16 cellular contexts compared by ENCODE assay signal in genomic region chr7:27239780-27240731, GRCh38. TPM values are rescaled to one million over a fixed set of nuclear protein-coding genes. Genes with fewer than 3 reads are reported as not detected.
A peak's percentile ranks its signal among the peaks of the same experiment; 100 is the strongest.
DNase-seq lines count a peak whose midpoint lies in the region; ATAC-seq and TF ChIP-seq lines count a peak whose summit lies in the region.
"Had no signal": no experiment of that assay in that cellular context is flagged by ENCODE, and none has a peak within 500 bp of the region (broad histone marks: within the 10 kb centered on the region; RNA-seq: fewer than 3 reads in every experiment).

No MANE protein-coding gene starts in this region.

- ATAC-seq in heart left ventricle (peak in 1 of 4 donors; percentile 10), Right ventricle myocardium superior (ENCODE audit: poor library complexity) (no peak), WTC11 (no peak), naive B cell (ENCODE audit: low read depth in 2 of 2) (peak in 1 of 2 donors; percentile 30), thoracic aorta (ENCODE audit: insufficient number of reproducible peaks, low FRiP score, low read depth) (no peak)
- no peak for ATAC-seq in activated CD4-positive, CD25-positive, alpha-beta regulatory T cell treated with anti-CD3 and anti-CD28 coated beads, Interleukin-2, amount 50 U/mL, for 24 hours
- ATAC-seq: HCT116 had no signal

- peaks cover 58% of the 10 kb centered on the region for H3K4me1 Mint-ChIP-seq in WTC11
- peaks cover 25 to 38% (median 30%) of the 10 kb centered on the region in 3 donors for H3K4me1 Mint-ChIP-seq in naive B cell

- H3K27me3 Mint-ChIP-seq in WTC11 (ENCODE audit: low read depth) = peaks cover 100% of the 10 kb centered on the region
- H3K27me3 Mint-ChIP-seq in naive B cell = peaks cover 62 to 93% (median 89%) of the 10 kb centered on the region in 3 donors

- TF ChIP-seq CTCF in heart left ventricle (IDR thresholded peaks at IDR 0.05) (no peak), WTC11 (IDR thresholded peaks at IDR 0.05) (no peak), thoracic aorta (IDR thresholded peaks at IDR 0.05) (no peak), brain microvascular endothelial cell (IDR thresholded peaks at IDR 0.05; ENCODE audit: low read depth, low read length, missing control alignments) (no peak)

- H3K9me3 Mint-ChIP-seq in WTC11 (no peaks in the 10 kb centered on the region), naive B cell (peaks cover 0 to 17% (median 5%) of the 10 kb centered on the region in 7 donors)

- H3K36me3 Mint-ChIP-seq in WTC11 (no peaks in the 10 kb centered on the region), naive B cell (peaks cover 0 to 4% of the 10 kb centered on the region in 2 donors)

- 3 to 6% (median 5%) methylated on average over 33 of the region's 33 CpGs for WGBS in heart left ventricle, 4 donors

- H3K27me3 ChIP-seq in heart left ventricle (peaks cover 74 to 100% (median 99%) of the 10 kb centered on the region in 9 donors), thoracic aorta (replicated peaks; ENCODE audit: insufficient read depth) (peaks cover 46% of the 10 kb centered on the region), brain microvascular endothelial cell (replicated peaks) (peaks cover 91% of the 10 kb centered on the region)

- H3K27ac Mint-ChIP-seq in WTC11 (no peak overlapping the region), naive B cell (peak overlapping the region in 3 of 6 donors; percentile 16 to 93 (median 73))

- intact Hi-C loops in heart left ventricle (cut with DNase I) = no loop called here
- intact Hi-C loops in Right ventricle myocardium superior (cut with DNase I) = no loop called here

- no peaks in the 10 kb centered on the region for H3K9me3 ChIP-seq in heart left ventricle
- no peaks in the 10 kb centered on the region for H3K9me3 ChIP-seq in thoracic aorta

- no peak for TF ChIP-seq POLR2A in heart left ventricle (IDR thresholded peaks at IDR 0.05)

- peak overlapping the region in 10 of 12 donors; percentile 11 to 46 (median 28) for H3K4me3 ChIP-seq in heart left ventricle
- H3K4me3 ChIP-seq in thoracic aorta = peak overlapping the region; percentile 33
- no peak overlapping the region for H3K4me3 ChIP-seq in brain microvascular endothelial cell (ENCODE audit: low read depth, low read length)

- in situ Hi-C loops in brain microvascular endothelial cell (cut with HindIII; ENCODE audit: low pct_ligation_motif_present, low sequenced_read_pairs) = no loop called here

- H3K4me1 ChIP-seq in heart left ventricle (peaks cover 0 to 52% (median 25%) of the 10 kb centered on the region in 12 donors), thoracic aorta (ENCODE audit: control insufficient read depth in 1 of 2, low read depth in 2 of 2) (peaks cover 13 to 35% of the 10 kb centered on the region in 2 donors)

- no peak for DNase-seq in heart left ventricle
- DNase-seq in Right ventricle myocardium superior = no peak
- DNase-seq in WTC11 (ENCODE audit: low spot score) = no peak
- DNase-seq in naive B cell = no peak
- no peak for DNase-seq in thoracic aorta (ENCODE audit: low spot score)
- DNase-seq in brain microvascular endothelial cell = no peak
- DNase-seq in medulla oblongata (ENCODE audit: extremely low spot score) = no peak
- DNase-seq: activated CD4-positive, alpha-beta T cell treated with anti-CD3 and anti-CD28 coated beads, Interleukin-2, amount 50 U/mL, for 4 hours; activated naive CD4-positive, alpha-beta T cell treated with anti-CD3 and anti-CD28 coated beads, Interleukin-2, amount 50 U/mL, for 16 hours; AML-193; NCI-H1048; nucleus accumbens; stimulated activated CD4-positive, alpha-beta T cell treated with anti-CD3 and anti-CD28 coated beads, Interleukin-2, amount 100 ng/mL, for 24 hours had no signal

- CTCF ChIA-PET in WTC11 (lab: Charles Lee) = interaction anchor here (0.6 to 3.8 kb wide), 9 partner anchors 30 to 855 kb away, joined by 3 to 19 read pairs (median 4); partner anchors contain the start of gene HOXA13

- H3K4me3 Mint-ChIP-seq in WTC11 = peak overlapping the region; percentile 31
- H3K4me3 Mint-ChIP-seq in naive B cell = peak overlapping the region in 5 of 8 donors; percentile 25 to 87 (median 52)

- POLR2A ChIA-PET in WTC11 (lab: Charles Lee) = no interaction called here

- no peaks in the 10 kb centered on the region for H3K36me3 ChIP-seq in heart left ventricle
- no peaks in the 10 kb centered on the region for H3K36me3 ChIP-seq in thoracic aorta
- H3K36me3 ChIP-seq in brain microvascular endothelial cell (replicated peaks) = no peaks in the 10 kb centered on the region

- H3K27ac ChIP-seq in heart left ventricle (no peak overlapping the region), thoracic aorta (no peak overlapping the region), brain microvascular endothelial cell (no peak overlapping the region)

TF ChIP-seq in WTC11, 78 proteins besides CTCF, POLR2A, EP300 and RAD21 (continues in another document):
- no peak for TF ChIP-seq CDX4 (CRISPR knock-in tag; IDR thresholded peaks at IDR 0.05; ENCODE audit: borderline replicate concordance)
- TF ChIP-seq ZMAT4 (CRISPR knock-in tag; IDR thresholded peaks at IDR 0.05) = no peak
- TF ChIP-seq RELA (CRISPR knock-in tag; IDR thresholded peaks at IDR 0.05; ENCODE audit: borderline replicate concordance) = no peak
- TF ChIP-seq PRDM15 (CRISPR knock-in tag; IDR thresholded peaks at IDR 0.05) = no peak
- no peak for TF ChIP-seq NR1H2 (CRISPR knock-in tag; IDR thresholded peaks at IDR 0.05)
- TF ChIP-seq MLX (CRISPR knock-in tag; IDR thresholded peaks at IDR 0.05) = no peak

RNA-seq across cellular contexts. Expression of gene EVX1, which starts 2.5 kb away (rescaled TPM):
- total RNA-seq in heart left ventricle (not detected), Right ventricle myocardium superior (not detected), WTC11 (2021) (not detected in 3 replicates), thoracic aorta (not detected)
- polyA plus RNA-seq in heart left ventricle (not detected), naive B cell (ENCODE audit: low read depth in 6 of 6) (not detected)
- total RNA-seq: T-helper 2 cell treated with Interferon-gamma antibody and Interleukin-4, amounts not matched to agents 100 ng/mL and 5 ng/mL, for 36 hours had no signal

RNA-seq across cellular contexts. Expression of gene HOXA13, which starts 40.2 kb away (rescaled TPM):
- total RNA-seq in heart left ventricle = not detected
- not detected for polyA plus RNA-seq in heart left ventricle
- not detected for total RNA-seq in Right ventricle myocardium superior
- not detected in 3 replicates for total RNA-seq in WTC11 (2021)
- polyA plus RNA-seq in naive B cell (ENCODE audit: low read depth in 6 of 6) = not detected
- total RNA-seq in thoracic aorta = under 1 TPM in 1 of 2 donors, not detected in 1; 0.14 TPM
- total RNA-seq: T-helper 2 cell treated with Interferon-gamma antibody and Interleukin-4, amounts not matched to agents 100 ng/mL and 5 ng/mL, for 36 hours had no signal

RNA-seq across cellular contexts. Expression of gene HOXA11, which starts 55.0 kb away (rescaled TPM):
- total RNA-seq in heart left ventricle (not detected), Right ventricle myocardium superior (not detected), WTC11 (2021) (not detected in 3 replicates), thoracic aorta (1 to 10 TPM in 1 of 2 donors, under 1 TPM in 1; 0.28 to 3.7 TPM)
- polyA plus RNA-seq in heart left ventricle (not detected), naive B cell (ENCODE audit: low read depth in 6 of 6) (not detected)
- total RNA-seq: T-helper 2 cell treated with Interferon-gamma antibody and Interleukin-4, amounts not matched to agents 100 ng/mL and 5 ng/mL, for 36 hours had no signal
